ENCODE assay signal across 8 cellular contexts in the genomic region with DNA sequence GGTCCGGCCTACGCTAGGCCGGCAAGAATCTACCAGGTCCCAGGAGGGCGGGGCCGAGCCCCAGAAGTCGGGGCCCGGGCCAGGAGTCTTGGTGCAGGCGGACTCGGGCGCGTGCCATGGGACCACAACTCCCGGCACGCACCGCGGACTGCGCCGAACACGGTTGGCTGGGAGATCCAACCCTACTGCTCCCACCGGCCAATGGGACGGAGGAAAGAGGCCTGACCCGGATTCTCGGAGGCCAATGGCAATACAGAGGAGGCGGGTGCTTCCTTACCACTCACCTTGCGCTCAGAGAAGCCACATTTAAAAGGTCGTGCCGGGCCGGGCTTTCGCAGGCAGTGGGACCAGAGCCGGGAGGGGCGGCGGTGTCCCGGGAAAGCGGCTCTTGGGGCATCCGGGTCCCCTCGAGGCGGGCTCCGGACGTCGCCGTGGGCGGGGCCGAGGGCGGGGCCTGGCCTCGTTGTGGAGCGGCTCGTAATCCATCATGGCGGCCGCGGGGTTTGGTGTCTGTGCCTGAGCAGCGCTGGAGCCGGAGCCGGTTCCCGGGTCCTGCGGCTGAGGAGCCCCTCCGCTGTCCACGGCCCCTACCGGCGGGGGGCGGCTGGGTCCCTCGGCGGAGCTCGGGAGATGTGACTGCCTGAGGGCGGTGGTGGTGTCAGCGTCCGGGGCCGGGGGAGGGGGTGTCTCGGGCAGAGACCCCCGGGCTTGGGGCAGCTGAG. TPM values are rescaled to one million over a fixed set of nuclear protein-coding genes. Genes with fewer than 3 reads are reported as not detected.
A peak's percentile ranks its signal among the peaks of the same experiment; 100 is the strongest.
DNase-seq lines count a peak whose midpoint lies in the region; ATAC-seq and TF ChIP-seq lines count a peak whose summit lies in the region.

No MANE protein-coding gene starts in this region.

- intact Hi-C loops in breast epithelium (cut with DNase I; ENCODE audit: low total_unique reads): loop anchor here (10.0 kb wide), 1 partner anchor 62 kb away; no protein-coding TSS in a partner anchor

- no peak for TF ChIP-seq POLR2A in breast epithelium (IDR thresholded peaks at IDR 0.05)

- ATAC-seq in GM18870 (IDR thresholded peaks at IDR 0.05; ENCODE audit: unreplicated experiment) (peak; percentile 93), HG03108 (IDR thresholded peaks at IDR 0.05; ENCODE audit: unreplicated experiment) (peak; percentile 96)

- peak; percentile 97 for DNase-seq in ACHN
- peak; percentile 99 for DNase-seq in NCI-H2171 treated with DMSO at 0.1 percent for 48 hours (lab: John Stamatoyannopoulos, UW)
- peak; percentile 98 to 99 for DNase-seq in breast epithelium (ENCODE audit: low spot score in 2 of 2)

- H3K27ac ChIP-seq in VCaP (peak overlapping the region; percentile 99), breast epithelium (peak overlapping the region; percentile 99), iPS-20b (ENCODE audit: low read length) (peak overlapping the region; percentile 12), skin epidermis (peak overlapping the region; percentile 83 to 100 (median 99))

- H3K9me3 ChIP-seq in breast epithelium (no peaks in the 10 kb centered on the region), iPS-20b (ENCODE audit: insufficient read depth, low read depth, low read length) (no peaks in the 10 kb centered on the region)

- peak overlapping the region; percentile 83 for H3K9ac ChIP-seq in iPS-20b (ENCODE audit: low read depth, low read length)

- H3K36me3 ChIP-seq in breast epithelium: no peaks in the 10 kb centered on the region
- H3K36me3 ChIP-seq in iPS-20b (ENCODE audit: insufficient read depth, low read depth, low read length): no peaks in the 10 kb centered on the region

- in situ Hi-C loops in ACHN (cut with HindIII; ENCODE audit: low pct_ligation_motif_present, low pct_unique_long_range_greater_than_20kb, low sequenced_read_pairs): no loop called here

- no peaks in the 10 kb centered on the region for H3K27me3 ChIP-seq in breast epithelium
- no peaks in the 10 kb centered on the region for H3K27me3 ChIP-seq in iPS-20b (ENCODE audit: insufficient read depth, low read length)

- H3K4me3 ChIP-seq in breast epithelium (peak overlapping the region; percentile 95 to 99 (median 99)), iPS-20b (ENCODE audit: low read length) (peak overlapping the region; percentile 94), skin epidermis (peak overlapping the region; percentile 55 to 100 (median 87))

- peaks cover 3 to 8% of the 10 kb centered on the region in 2 donors for H3K4me1 ChIP-seq in breast epithelium
- H3K4me1 ChIP-seq in iPS-20b (ENCODE audit: insufficient read depth, low read length): peaks cover 14% of the 10 kb centered on the region

- no peak for TF ChIP-seq CTCF in VCaP (conservative IDR thresholded peaks at IDR 0.05)
- peak in 1 of 3 donors; percentile 15 for TF ChIP-seq CTCF in breast epithelium (IDR thresholded peaks at IDR 0.05)

RNA-seq across cellular contexts. Expression of gene EXOSC2, which starts 19.1 kb away (rescaled TPM):
- 10 to 100 TPM; 17.8 to 32.2 (median 30.2) TPM for total RNA-seq in breast epithelium

RNA-seq across cellular contexts. Expression of gene PRDM12, which starts 48.3 kb away (rescaled TPM):
- total RNA-seq in breast epithelium: not detected

Comparison
In these comparisons a context has a peak if more than half of its experiments do, and no peak if none do; other contexts are left out.
1. Peak in every context shown above with its lines: DNase-seq, ATAC-seq, H3K4me3 ChIP-seq and H3K27ac ChIP-seq.
2. H3K27ac ChIP-seq: peak in every context shown above with its lines; median percentile 99 in VCaP; 99 in breast epithelium; 99 in skin epidermis; 12 in iPS-20b.